ENCODE assay signal across 23 cellular contexts in the genomic region with DNA sequence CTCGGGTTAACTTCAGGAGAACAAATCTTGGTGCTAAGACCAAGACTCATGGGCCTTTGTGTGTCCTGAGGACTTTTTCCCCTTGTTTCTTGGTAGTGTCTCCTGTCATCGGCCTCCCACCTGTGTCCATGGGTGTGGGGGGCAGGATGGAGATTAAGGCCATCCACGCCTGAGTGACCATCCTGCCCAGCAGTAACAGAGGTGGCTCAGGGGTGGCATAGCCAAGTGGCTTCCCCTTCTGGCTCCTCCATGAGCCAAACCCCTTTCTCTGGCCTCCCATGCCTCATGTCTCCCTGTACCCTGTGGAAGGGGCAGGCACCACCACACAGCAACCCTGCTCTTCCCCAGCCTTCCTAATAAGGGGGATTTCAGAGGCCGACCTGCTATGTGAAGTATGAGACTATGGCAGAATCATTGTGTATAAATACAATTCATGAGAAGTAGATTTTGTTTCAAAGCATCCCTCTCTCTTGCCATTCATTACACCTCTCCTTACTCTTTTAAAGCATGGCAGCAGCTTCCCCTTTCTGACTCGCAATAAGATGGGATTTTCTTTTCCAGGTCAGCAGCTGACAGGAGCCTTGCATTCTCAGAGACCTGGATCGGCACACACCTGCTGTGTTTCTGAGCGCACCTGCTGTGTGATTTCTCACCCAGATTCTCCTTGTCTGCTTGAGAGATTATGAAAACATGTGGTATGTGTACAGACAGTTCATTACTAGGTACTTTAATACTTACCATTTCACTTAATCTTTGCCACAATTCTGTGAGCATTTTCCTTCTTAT.
"Had no signal": no experiment of that assay in that cellular context is flagged by ENCODE, and none has a peak within 500 bp of the region (broad histone marks: within the 10 kb centered on the region; RNA-seq: fewer than 3 reads in every experiment).

No MANE protein-coding gene starts in this region.

- H3K27me3 ChIP-seq: gastrocnemius medialis, right lobe of liver, suprapubic skin, thyroid gland, upper lobe of right lung, vagina had no signal

- H3K9me3 ChIP-seq: gastrocnemius medialis, heart right ventricle, prostate gland, right lobe of liver, suprapubic skin, thyroid gland, upper lobe of right lung, vagina had no signal

- H3K4me3 ChIP-seq: dorsolateral prefrontal cortex, gastrocnemius medialis, heart right ventricle, prostate gland, right lobe of liver, suprapubic skin, thyroid gland, upper lobe of right lung, vagina had no signal

- H3K9ac ChIP-seq: parathyroid adenoma had no signal

- ATAC-seq: gastrocnemius medialis; heart right ventricle; left lobe of liver; naive thymus-derived CD8-positive, alpha-beta T cell; right lobe of liver; stimulated activated effector memory CD8-positive, alpha-beta T cell treated with anti-CD3 and anti-CD28 coated beads, Interleukin-12 subunit alpha, Interleukin-12 subunit beta, amount 100 ng/mL, for 72 hours; stimulated activated naive CD8-positive, alpha-beta T cell treated with anti-CD3 and anti-CD28 coated beads, Interleukin-15, Interleukin-2, amounts not matched to agents 100 U/mL and 50 U/mL, for 24 hours; upper lobe of right lung had no signal

- H3K4me1 Mint-ChIP-seq: naive thymus-derived CD8-positive, alpha-beta T cell; stimulated activated effector memory CD8-positive, alpha-beta T cell treated with anti-CD3 and anti-CD28 coated beads, Interleukin-12 subunit alpha, Interleukin-12 subunit beta, amount 100 ng/mL, for 72 hours had no signal

- FAIRE-seq: islet of Langerhans had no signal

- H3K27ac ChIP-seq: dorsolateral prefrontal cortex, gastrocnemius medialis, heart right ventricle, parathyroid adenoma, prostate gland, right lobe of liver, suprapubic skin, thyroid gland, upper lobe of right lung, vagina had no signal

- H3K27ac Mint-ChIP-seq: stimulated activated effector memory CD8-positive, alpha-beta T cell treated with anti-CD3 and anti-CD28 coated beads, Interleukin-12 subunit alpha, Interleukin-12 subunit beta, amount 100 ng/mL, for 72 hours had no signal

- H3K9me3 Mint-ChIP-seq: stimulated activated effector memory CD8-positive, alpha-beta T cell treated with anti-CD3 and anti-CD28 coated beads, Interleukin-12 subunit alpha, Interleukin-12 subunit beta, amount 100 ng/mL, for 72 hours had no signal

- H3K79me2 ChIP-seq: parathyroid adenoma had no signal

- H2AFZ ChIP-seq: parathyroid adenoma had no signal

- H3K4me1 ChIP-seq: gastrocnemius medialis, heart right ventricle, parathyroid adenoma, prostate gland, right lobe of liver, suprapubic skin, thyroid gland, upper lobe of right lung, vagina had no signal

- H3K4me3 Mint-ChIP-seq: naive thymus-derived CD8-positive, alpha-beta T cell; stimulated activated effector memory CD8-positive, alpha-beta T cell treated with anti-CD3 and anti-CD28 coated beads, Interleukin-12 subunit alpha, Interleukin-12 subunit beta, amount 100 ng/mL, for 72 hours had no signal

- DNase-seq: cortex of kidney; dorsolateral prefrontal cortex; effector CD8-positive, alpha-beta T cell; gastrocnemius medialis; heart right ventricle; hypothalamus; mammary epithelial cell; naive thymus-derived CD8-positive, alpha-beta T cell; nucleus accumbens; retina; right lobe of liver; stimulated activated CD4-positive, alpha-beta T cell treated with anti-CD3 and anti-CD28 coated beads, Interleukin-4, amount 100 ng/mL, for 1 hour; stimulated activated CD8-positive, alpha-beta memory T cell treated with anti-CD3 and anti-CD28 coated beads, Interleukin-4, amount 100 ng/mL, for 48 hours; stimulated activated naive CD8-positive, alpha-beta T cell treated with anti-CD3 and anti-CD28 coated beads, Interleukin-15, Interleukin-2, amounts not matched to agents 100 U/mL and 50 U/mL, for 24 hours; thyroid gland; upper lobe of right lung had no signal

- H3K36me3 ChIP-seq: gastrocnemius medialis, heart right ventricle, prostate gland, right lobe of liver, suprapubic skin, thyroid gland, upper lobe of right lung, vagina had no signal

- H3K36me3 Mint-ChIP-seq: stimulated activated effector memory CD8-positive, alpha-beta T cell treated with anti-CD3 and anti-CD28 coated beads, Interleukin-12 subunit alpha, Interleukin-12 subunit beta, amount 100 ng/mL, for 72 hours had no signal
